28 cellular contexts compared by ENCODE assay signal in genomic region chr3:112718967-112719366, GRCh38.
"Had no signal": no experiment of that assay in that cellular context is flagged by ENCODE, and none has a peak within 500 bp of the region (broad histone marks: within the 10 kb centered on the region; RNA-seq: fewer than 3 reads in every experiment).

No MANE protein-coding gene starts in this region.

- H3K9ac ChIP-seq: parathyroid adenoma had no signal

- H3K9me3 Mint-ChIP-seq: effector memory CD8-positive, alpha-beta T cell; mesothelial cell of epicardium; naive B cell; natural killer cell treated with Interleukin-12 subunit alpha and Interleukin-12 subunit beta and Interleukin-15 and Interleukin-18, amount 100 ng/mL, for 72 hours; neural crest cell had no signal

- H3K27me3 Mint-ChIP-seq: effector memory CD8-positive, alpha-beta T cell; progenitor cell of endocrine pancreas had no signal

- H3K4me1 Mint-ChIP-seq: naive B cell, neural crest cell had no signal

- H3K4me3 Mint-ChIP-seq: effector memory CD8-positive, alpha-beta T cell; mesothelial cell of epicardium; naive B cell; natural killer cell treated with Interleukin-12 subunit alpha and Interleukin-12 subunit beta and Interleukin-15 and Interleukin-18, amount 100 ng/mL, for 72 hours; neural crest cell had no signal

- H3K27ac ChIP-seq: coronary artery, gastrocnemius medialis, neutrophil, parathyroid adenoma, stomach, thyroid gland, vagina had no signal

- H3K36me3 Mint-ChIP-seq: mesothelial cell of epicardium; naive B cell; natural killer cell treated with Interleukin-12 subunit alpha and Interleukin-12 subunit beta and Interleukin-15 and Interleukin-18, amount 100 ng/mL, for 72 hours had no signal

- H3K36me3 ChIP-seq: gastrocnemius medialis, neutrophil, stomach, thyroid gland, vagina had no signal

- H3K4me1 ChIP-seq: gastrocnemius medialis, parathyroid adenoma, stomach, thyroid gland, vagina had no signal

- FAIRE-seq: endometrium had no signal

- H3K27ac Mint-ChIP-seq: naive B cell; natural killer cell treated with Interleukin-12 subunit alpha and Interleukin-12 subunit beta and Interleukin-15 and Interleukin-18, amount 100 ng/mL, for 72 hours; progenitor cell of endocrine pancreas had no signal

- H2AFZ ChIP-seq: parathyroid adenoma had no signal

- DNase-seq: dermis blood vessel endothelial cell; effector memory CD8-positive, alpha-beta T cell; foreskin fibroblast; gastrocnemius medialis; head of caudate nucleus; kidney; mesenchymal stem cell; mucosa of descending colon; naive B cell; stimulated activated CD4-positive, alpha-beta T cell treated with anti-CD3 and anti-CD28 coated beads, Interleukin-12 subunit alpha, Interleukin-12 subunit beta, amount 100 ng/mL, for 4 hours; stimulated activated CD4-positive, alpha-beta T cell treated with anti-CD3 and anti-CD28 coated beads, Interleukin-1b, Interleukin-23, amount 100 ng/mL, for 48 hours; stimulated activated CD4-positive, alpha-beta T cell treated with anti-CD3 and anti-CD28 coated beads, Interleukin-4, amount 100 ng/mL, for 1 hour; stimulated activated CD8-positive, alpha-beta memory T cell treated with anti-CD3 and anti-CD28 coated beads, Interleukin-4, amount 100 ng/mL, for 48 hours; stimulated activated naive CD4-positive, alpha-beta T cell treated with Interleukin-2 at 50 U/mL for 16 hours; stomach; thyroid gland; trophoblast cell had no signal

- H3K9me3 ChIP-seq: gastrocnemius medialis, mucosa of descending colon, neutrophil, stomach, thyroid gland, vagina had no signal

- H3K79me2 ChIP-seq: parathyroid adenoma had no signal

- H3K4me2 ChIP-seq: smooth muscle cell had no signal

- H3K27me3 ChIP-seq: gastrocnemius medialis, neutrophil, stomach, thyroid gland, vagina had no signal

- H3K4me3 ChIP-seq: coronary artery, gastrocnemius medialis, lung, mucosa of descending colon, smooth muscle cell, stomach, thyroid gland, vagina had no signal
